In genomic region chr5:132066871-132067270, GRCh38 we compare ENCODE assay signal across 18 cellular contexts. TPM values are rescaled to one million over a fixed set of nuclear protein-coding genes. Genes with fewer than 3 reads are reported as not detected.
A peak's percentile ranks its signal among the peaks of the same experiment; 100 is the strongest.
DNase-seq lines count a peak whose midpoint lies in the region; ATAC-seq and TF ChIP-seq lines count a peak whose summit lies in the region.
"Had no signal": no experiment of that assay in that cellular context is flagged by ENCODE, and none has a peak within 500 bp of the region (broad histone marks: within the 10 kb centered on the region; RNA-seq: fewer than 3 reads in every experiment).

No MANE protein-coding gene starts in this region.

- no peaks in the 10 kb centered on the region for H3K79me2 ChIP-seq in osteoblast (ENCODE audit: insufficient read depth, low read length)

- no peaks in the 10 kb centered on the region for H3K27me3 Mint-ChIP-seq in T-helper 1 cell treated with Interleukin-12 subunit alpha and Interleukin-12 subunit beta and Interleukin-4 antibody, amounts not matched to agents 30 μg/mL and 1 μg/mL, for 36 hours (ENCODE audit: low read depth)
- H3K27me3 Mint-ChIP-seq in stimulated activated naive CD8-positive, alpha-beta T cell treated with anti-CD3 and anti-CD28 coated beads, Interleukin-15, Interleukin-2, amounts not matched to agents 100 ng/mL and 50 ng/mL, for 24 hours: no peaks in the 10 kb centered on the region
- H3K27me3 Mint-ChIP-seq: B cell; CD8-positive, alpha-beta memory T cell had no signal

- in situ Hi-C loops in GM13976 (cut with MboI; ENCODE audit: low sequenced_read_pairs, unreplicated experiment): loop anchor here (5.0 kb wide), 1 partner anchor 110 kb away; no protein-coding TSS in a partner anchor

- H2AFZ ChIP-seq in osteoblast (ENCODE audit: low read length): no peak overlapping the region

- H3K4me1 ChIP-seq in osteoblast (ENCODE audit: insufficient read depth, low read length) (peaks cover 9% of the 10 kb centered on the region), esophagus squamous epithelium (no peaks in the 10 kb centered on the region)

- TF ChIP-seq POLR2A in esophagus squamous epithelium (IDR thresholded peaks at IDR 0.05): no peak

- DNase-seq in T-helper 1 cell (no peak), osteoblast (ENCODE audit: insufficient read length, low spot score, missing footprints) (peak; percentile 76), GM13976 (ENCODE audit: low spot score) (no peak), esophagus squamous epithelium (lab: John Stamatoyannopoulos, UW) (no peak)
- DNase-seq in stimulated activated naive CD8-positive, alpha-beta T cell treated with anti-CD3 and anti-CD28 coated beads, Interleukin-15, Interleukin-2, amounts not matched to agents 100 U/mL and 50 U/mL, for 24 hours: no peak
- DNase-seq: CD8-positive, alpha-beta memory T cell; DMS79 treated with DMSO at 0.1 percent for 48 hours; H9; NCI-H1417; NCI-H1930; NCI-H69; SHP77 had no signal

- H3K27me3 ChIP-seq in osteoblast (ENCODE audit: insufficient read depth, low read length): no peaks in the 10 kb centered on the region
- no peaks in the 10 kb centered on the region for H3K27me3 ChIP-seq in esophagus squamous epithelium

- no peak for ATAC-seq in stimulated activated naive CD8-positive, alpha-beta T cell treated with anti-CD3 and anti-CD28 coated beads, Interleukin-15, Interleukin-2, amounts not matched to agents 100 U/mL and 50 U/mL, for 24 hours
- ATAC-seq in HG02610 (IDR thresholded peaks at IDR 0.05; ENCODE audit: unreplicated experiment): no peak

- H3K27ac ChIP-seq in osteoblast (ENCODE audit: low read depth, low read length) (no peak overlapping the region), esophagus squamous epithelium (no peak overlapping the region)
- H3K27ac ChIP-seq: 22Rv1 had no signal

- no peak overlapping the region for H3K4me2 ChIP-seq in osteoblast (ENCODE audit: insufficient read depth, low read length)

- H3K36me3 ChIP-seq in osteoblast (ENCODE audit: insufficient read depth, low read length) (no peaks in the 10 kb centered on the region), esophagus squamous epithelium (no peaks in the 10 kb centered on the region)

- WGBS in esophagus squamous epithelium, 2 donors: 82 to 89% methylated on average over 4 of the region's 4 CpGs

- no peak overlapping the region for H3K4me3 Mint-ChIP-seq in T-helper 1 cell treated with Interleukin-12 subunit alpha and Interleukin-12 subunit beta and Interleukin-4 antibody, amounts not matched to agents 30 μg/mL and 1 μg/mL, for 36 hours
- H3K4me3 Mint-ChIP-seq in stimulated activated naive CD8-positive, alpha-beta T cell treated with anti-CD3 and anti-CD28 coated beads, Interleukin-15, Interleukin-2, amounts not matched to agents 100 ng/mL and 50 ng/mL, for 24 hours: no peak overlapping the region
- H3K4me3 Mint-ChIP-seq: B cell; CD8-positive, alpha-beta memory T cell; H9 had no signal

- peaks cover 7% of the 10 kb centered on the region for H3K36me3 Mint-ChIP-seq in T-helper 1 cell treated with Interleukin-12 subunit alpha and Interleukin-12 subunit beta and Interleukin-4 antibody, amounts not matched to agents 30 μg/mL and 1 μg/mL, for 36 hours (ENCODE audit: low read depth)
- H3K36me3 Mint-ChIP-seq in stimulated activated naive CD8-positive, alpha-beta T cell treated with anti-CD3 and anti-CD28 coated beads, Interleukin-15, Interleukin-2, amounts not matched to agents 100 ng/mL and 50 ng/mL, for 24 hours (ENCODE audit: low read depth): no peaks in the 10 kb centered on the region
- H3K36me3 Mint-ChIP-seq: CD8-positive, alpha-beta memory T cell had no signal

- H3K4me3 ChIP-seq in osteoblast (ENCODE audit: insufficient read depth, low read length) (no peak overlapping the region), esophagus squamous epithelium (no peak overlapping the region)

- TF ChIP-seq CTCF in osteoblast (IDR thresholded peaks at IDR 0.05; ENCODE audit: extremely low read depth, low read depth, low read length) (no peak), GM13976 (IDR thresholded peaks at IDR 0.05; ENCODE audit: borderline replicate concordance, control extremely low read depth, extremely low read depth, insufficient read depth, missing control alignments) (no peak), esophagus squamous epithelium (IDR thresholded peaks at IDR 0.05) (no peak)

- peaks cover 59% of the 10 kb centered on the region for H3K4me1 Mint-ChIP-seq in T-helper 1 cell treated with Interleukin-12 subunit alpha and Interleukin-12 subunit beta and Interleukin-4 antibody, amounts not matched to agents 30 μg/mL and 1 μg/mL, for 36 hours (ENCODE audit: low read depth)
- peaks cover 71% of the 10 kb centered on the region for H3K4me1 Mint-ChIP-seq in stimulated activated naive CD8-positive, alpha-beta T cell treated with anti-CD3 and anti-CD28 coated beads, Interleukin-15, Interleukin-2, amounts not matched to agents 100 ng/mL and 50 ng/mL, for 24 hours (ENCODE audit: low read depth)

- peak overlapping the region; percentile 34 for H3K27ac Mint-ChIP-seq in T-helper 1 cell treated with Interleukin-12 subunit alpha and Interleukin-12 subunit beta and Interleukin-4 antibody, amounts not matched to agents 30 μg/mL and 1 μg/mL, for 36 hours
- H3K27ac Mint-ChIP-seq in stimulated activated naive CD8-positive, alpha-beta T cell treated with anti-CD3 and anti-CD28 coated beads, Interleukin-15, Interleukin-2, amounts not matched to agents 100 ng/mL and 50 ng/mL, for 24 hours: peak overlapping the region; percentile 27
- H3K27ac Mint-ChIP-seq: B cell had no signal

- intact Hi-C loops in esophagus squamous epithelium (cut with DNase I): no loop called here

- peaks cover 3% of the 10 kb centered on the region for H4K20me1 ChIP-seq in osteoblast (ENCODE audit: insufficient read depth, low read length)

- no peaks in the 10 kb centered on the region for H3K9me3 ChIP-seq in osteoblast (ENCODE audit: low read depth, low read length)
- no peaks in the 10 kb centered on the region for H3K9me3 ChIP-seq in esophagus squamous epithelium

- H3K9me3 Mint-ChIP-seq in T-helper 1 cell treated with Interleukin-12 subunit alpha and Interleukin-12 subunit beta and Interleukin-4 antibody, amounts not matched to agents 30 μg/mL and 1 μg/mL, for 36 hours: no peaks in the 10 kb centered on the region
- H3K9me3 Mint-ChIP-seq in stimulated activated naive CD8-positive, alpha-beta T cell treated with anti-CD3 and anti-CD28 coated beads, Interleukin-15, Interleukin-2, amounts not matched to agents 100 ng/mL and 50 ng/mL, for 24 hours: no peaks in the 10 kb centered on the region
- H3K9me3 Mint-ChIP-seq: CD8-positive, alpha-beta memory T cell; H9 had no signal

RNA-seq across cellular contexts. Expression of gene IL3, which starts 6.4 kb away (rescaled TPM):
- total RNA-seq in osteoblast (not detected in 2 replicates), esophagus squamous epithelium (not detected)
- total RNA-seq: B cell, G401, H9 had no signal

RNA-seq across cellular contexts. Expression of gene CSF2, which starts 6.7 kb away (rescaled TPM):
- total RNA-seq in osteoblast (not detected in 2 replicates), esophagus squamous epithelium (not detected)
- total RNA-seq: B cell, G401, H9 had no signal

RNA-seq across cellular contexts. Expression of gene ACSL6, which starts 55.4 kb away (rescaled TPM):
- not detected in 2 replicates for total RNA-seq in osteoblast
- 1 to 10 TPM in 3 of 4 donors, under 1 TPM in 1; 0.04 to 3.2 (median 1.1) TPM for total RNA-seq in esophagus squamous epithelium
